8 cellular contexts compared by ENCODE assay signal in genomic region chr7:97027427-97028234, GRCh38. TPM values are rescaled to one million over a fixed set of nuclear protein-coding genes. Genes with fewer than 3 reads are reported as not detected.
DNase-seq lines count a peak whose midpoint lies in the region; ATAC-seq and TF ChIP-seq lines count a peak whose summit lies in the region.

No MANE protein-coding gene starts in this region.

- H3K9me3 Mint-ChIP-seq in nephron = no peaks in the 10 kb centered on the region

- H3K27ac ChIP-seq in fibroblast of lung (ENCODE audit: insufficient read depth, low read length) (no peak overlapping the region), stomach smooth muscle (ENCODE audit: low read length) (no peak overlapping the region)

- peak overlapping the region in 1 of 3 experiments; percentile 11 for H3K27ac Mint-ChIP-seq in nephron

- H2AFZ ChIP-seq in fibroblast of lung (ENCODE audit: low read length) = no peak overlapping the region

- peaks cover 94% of the 10 kb centered on the region for H3K27me3 Mint-ChIP-seq in nephron (ENCODE audit: low read depth)

- no peaks in the 10 kb centered on the region for H3K79me2 ChIP-seq in fibroblast of lung (ENCODE audit: control insufficient read depth, insufficient read depth, low read length)

- peak overlapping the region in 3 of 4 experiments; percentile 1 to 51 (median 46) for H3K4me3 ChIP-seq in fibroblast of lung (replicated peaks in 1 of 4; ENCODE audit: control extremely low read depth in 1 of 4, insufficient read depth in 1 of 4, low read depth in 3 of 4, low read length in 4 of 4)
- H3K4me3 ChIP-seq in stomach smooth muscle (ENCODE audit: low read length in 2 of 2) = peak overlapping the region; percentile 41 to 73

- H3K36me3 ChIP-seq in fibroblast of lung (ENCODE audit: control insufficient read depth, insufficient read depth, low read length) = no peaks in the 10 kb centered on the region
- no peaks in the 10 kb centered on the region for H3K36me3 ChIP-seq in stomach smooth muscle (ENCODE audit: control insufficient read depth in 2 of 2, insufficient read depth in 2 of 2, low read length in 2 of 2)

- ATAC-seq in GM19438 (IDR thresholded peaks at IDR 0.05; ENCODE audit: low read depth, unreplicated experiment) = peak; percentile 91

- H3K4me1 ChIP-seq in fibroblast of lung (ENCODE audit: control insufficient read depth, extremely low read depth, insufficient read depth, low read length) (no peaks in the 10 kb centered on the region), stomach smooth muscle (ENCODE audit: control insufficient read depth, insufficient read depth, low read length) (peaks cover 32% of the 10 kb centered on the region)

- peak overlapping the region; percentile 11 for H3K4me2 ChIP-seq in fibroblast of lung (ENCODE audit: extremely low read depth, insufficient read depth, low read length)

- no peak overlapping the region for H3K9ac ChIP-seq in fibroblast of lung (ENCODE audit: insufficient read depth, low read length)
- H3K9ac ChIP-seq in stomach smooth muscle (ENCODE audit: low read length in 2 of 2) = no peak overlapping the region

- H3K4me1 Mint-ChIP-seq in nephron = peaks cover 39% of the 10 kb centered on the region

- peak overlapping the region; percentile 80 to 88 (median 87) for H3K4me3 Mint-ChIP-seq in nephron

- H3K36me3 Mint-ChIP-seq in nephron (ENCODE audit: low read depth) = no peaks in the 10 kb centered on the region

- peak; percentile 83 for DNase-seq in COLO829 (ENCODE audit: low spot score)
- DNase-seq in HK-2 (ENCODE audit: unreplicated experiment) = peak; percentile 70
- peak; percentile 97 for DNase-seq in OCI-M1 (lab: John Stamatoyannopoulos, UW)
- DNase-seq in activated T-cell treated with anti-CD3 and anti-CD28 coated beads, Interleukin-2, amount 50 U/mL, for 48 hours = peak; percentile 76 to 77
- peak; percentile 74 to 85 for DNase-seq in fibroblast of lung (ENCODE audit: low read depth in 2 of 2)

- H4K20me1 ChIP-seq in fibroblast of lung (ENCODE audit: control insufficient read depth, extremely low read depth, insufficient read depth, low read length) = no peaks in the 10 kb centered on the region

- TF ChIP-seq CTCF in fibroblast of lung (conservative IDR thresholded peaks at IDR 0.05 in 1 of 2, IDR thresholded peaks at IDR 0.05 in 1 of 2; ENCODE audit: low read depth in 1 of 2, low read length in 2 of 2) = peak; percentile 97 to 98
- TF ChIP-seq CTCF in nephron (IDR thresholded peaks at IDR 0.05; ENCODE audit: unreplicated experiment in 3 of 3) = peak; percentile 92 to 94 (median 94)

- H3K9me3 ChIP-seq in fibroblast of lung (ENCODE audit: control insufficient read depth, insufficient read depth, low read depth, low read length) (no peaks in the 10 kb centered on the region), stomach smooth muscle (ENCODE audit: control insufficient read depth in 2 of 2, low read length in 2 of 2) (no peaks in the 10 kb centered on the region)

- peaks cover 33% of the 10 kb centered on the region for H3K27me3 ChIP-seq in fibroblast of lung (ENCODE audit: control insufficient read depth, insufficient read depth, low read length)
- H3K27me3 ChIP-seq in stomach smooth muscle (ENCODE audit: control insufficient read depth in 1 of 2, insufficient read depth in 2 of 2, low read length in 2 of 2) = peaks cover 43 to 49% of the 10 kb centered on the region in 2 donors

RNA-seq across cellular contexts. Expression of gene DLX5, which starts 3.0 kb away (rescaled TPM):
- 0.17 TPM in 1 of 2 replicates, not detected in the other for total RNA-seq in fibroblast of lung
- 0.06 TPM in 1 of 2 replicates, not detected in the other for polyA plus RNA-seq in fibroblast of lung
- not detected in 2 replicates for polyA plus RNA-seq in fibroblast of lung (2012)
- not detected in 2 replicates for polyA minus RNA-seq in fibroblast of lung (ENCODE audit: low replicate concordance)

RNA-seq across cellular contexts. Expression of gene DLX6, which starts 22.3 kb away (rescaled TPM):
- total RNA-seq in fibroblast of lung = under 0.01 TPM in 1 of 2 replicates, not detected in the other
- polyA plus RNA-seq in fibroblast of lung = not detected in 2 replicates
- not detected in 2 replicates for polyA plus RNA-seq in fibroblast of lung (2012)
- not detected in 2 replicates for polyA minus RNA-seq in fibroblast of lung (ENCODE audit: low replicate concordance)
